Comparison of ENCODE assay signal across 15 cellular contexts in the genomic region with DNA sequence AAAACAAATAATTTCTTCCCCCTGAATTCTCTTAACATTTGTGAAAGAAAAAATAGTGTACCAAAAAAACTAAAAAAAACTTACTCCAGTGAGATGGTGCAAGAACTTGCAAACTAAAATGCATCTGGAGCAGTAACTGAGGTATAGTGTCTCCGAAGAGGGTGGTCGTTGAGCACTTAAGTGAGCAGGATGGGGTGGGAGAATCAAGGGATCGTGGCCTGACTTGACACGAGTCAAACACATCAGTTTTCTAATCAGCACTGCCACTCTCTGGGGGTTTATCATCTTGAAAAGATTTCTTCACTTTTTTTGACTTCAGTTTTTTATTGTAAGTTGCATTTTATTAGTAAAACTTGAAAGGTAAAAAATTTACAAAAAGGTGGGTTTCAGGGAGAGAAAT. TPM values are rescaled to one million over a fixed set of nuclear protein-coding genes. Genes with fewer than 3 reads are reported as not detected.
DNase-seq lines count a peak whose midpoint lies in the region; ATAC-seq and TF ChIP-seq lines count a peak whose summit lies in the region.
"Had no signal": no experiment of that assay in that cellular context is flagged by ENCODE, and none has a peak within 500 bp of the region (broad histone marks: within the 10 kb centered on the region; RNA-seq: fewer than 3 reads in every experiment).

No MANE protein-coding gene starts in this region.

- H3K4me2 ChIP-seq in H9 (ENCODE audit: insufficient read depth, insufficient read length, low read length), result peak overlapping the region; percentile 43

- no peak overlapping the region for H2BK20ac ChIP-seq in H9 (ENCODE audit: low read depth, low read length, poor library complexity, severe bottlenecking)

- no peak overlapping the region for H2AFZ ChIP-seq in H9 (ENCODE audit: low read length)

- ATAC-seq in CD8-positive, alpha-beta T cell, result no peak
- ATAC-seq in GM18520 (IDR thresholded peaks at IDR 0.05; ENCODE audit: unreplicated experiment), result no peak
- no peak for ATAC-seq in activated T-helper 17 cell treated with anti-CD3 and anti-CD28 coated beads, Interleukin-2, amount 50 U/mL, for 72 hours (replicated peaks)
- ATAC-seq: left lobe of liver; natural killer cell treated with Interleukin-12 subunit alpha and Interleukin-12 subunit beta and Interleukin-15 and Interleukin-18, amount 100 ng/mL, for 72 hours; right cardiac atrium had no signal

- TF ChIP-seq CTCF in CD8-positive, alpha-beta T cell (IDR thresholded peaks at IDR 0.05), result no peak
- TF ChIP-seq CTCF in H9 (conservative IDR thresholded peaks at IDR 0.05), result no peak

- H3K23ac ChIP-seq in H9 (ENCODE audit: insufficient read length, low read depth, low read length), result no peak overlapping the region

- peak overlapping the region; percentile 32 for H3K4me3 Mint-ChIP-seq in CD8-positive, alpha-beta T cell
- peak overlapping the region; percentile 41 to 68 for H3K4me3 Mint-ChIP-seq in H9
- peak overlapping the region; percentile 6 for H3K4me3 Mint-ChIP-seq in activated CD4-positive, alpha-beta memory T cell treated with anti-CD3 and anti-CD28 coated beads for 36 hours
- no peak overlapping the region for H3K4me3 Mint-ChIP-seq in activated T-helper 17 cell treated with anti-CD3 and anti-CD28 coated beads, Interleukin-2, amount 50 U/mL, for 72 hours

- H3K36me3 ChIP-seq in CD8-positive, alpha-beta T cell (ENCODE audit: insufficient read depth, low read length), result no peaks in the 10 kb centered on the region
- peaks cover 8% of the 10 kb centered on the region; the same call in 1 of the 2 replicates for H3K36me3 ChIP-seq in iPS-20b (ENCODE audit: insufficient read depth, low read depth, low read length)
- H3K36me3 ChIP-seq: upper lobe of left lung had no signal

- no peak overlapping the region for H3K4me3 ChIP-seq in CD8-positive, alpha-beta T cell (ENCODE audit: low read depth, low read length)
- H3K4me3 ChIP-seq in iPS-20b (ENCODE audit: low read length), result peak overlapping the region; percentile 85
- H3K4me3 ChIP-seq: upper lobe of left lung had no signal

- H3K27ac ChIP-seq in CD8-positive, alpha-beta T cell (ENCODE audit: low read depth, low read length), result no peak overlapping the region
- H3K27ac ChIP-seq in H9 (ENCODE audit: insufficient read length, low read depth, low read length), result no peak overlapping the region
- H3K27ac ChIP-seq in iPS-20b (ENCODE audit: low read length), result no peak overlapping the region
- H3K27ac ChIP-seq: upper lobe of left lung had no signal

- CTCF ChIA-PET in CD8-positive, alpha-beta T cell (lab: Charles Lee), result no interaction called here
- CTCF ChIA-PET in activated CD4-positive, alpha-beta memory T cell treated with anti-CD3 and anti-CD28 coated beads for 36 hours (lab: Charles Lee), result no interaction called here

- no peak for DNase-seq in CD8-positive, alpha-beta T cell
- DNase-seq in H9, result no peak
- DNase-seq in activated CD4-positive, alpha-beta memory T cell treated with anti-CD3 and anti-CD28 coated beads for 36 hours, result no peak
- no peak for DNase-seq in hypothalamus (lab: John Stamatoyannopoulos, UW)
- DNase-seq in posterior vena cava (ENCODE audit: low spot score), result no peak
- DNase-seq: head of caudate nucleus; NCI-H1092 treated with DMSO at 0.1 percent for 48 hours; right cardiac atrium; stimulated activated CD8-positive, alpha-beta memory T cell treated with anti-CD3 and anti-CD28 coated beads, Interleukin-4, amount 100 ng/mL, for 48 hours; upper lobe of left lung had no signal

- peaks cover 8% of the 10 kb centered on the region for H3K36me3 Mint-ChIP-seq in CD8-positive, alpha-beta T cell
- peaks cover 6 to 30% (median 8%) of the 10 kb centered on the region in 3 experiments for H3K36me3 Mint-ChIP-seq in H9 (ENCODE audit: insufficient read depth in 1 of 3, low read depth in 3 of 3)
- H3K36me3 Mint-ChIP-seq in activated CD4-positive, alpha-beta memory T cell treated with anti-CD3 and anti-CD28 coated beads for 36 hours, result peaks cover 14% of the 10 kb centered on the region
- H3K36me3 Mint-ChIP-seq in activated T-helper 17 cell treated with anti-CD3 and anti-CD28 coated beads, Interleukin-2, amount 50 U/mL, for 72 hours (ENCODE audit: low read depth), result peaks cover 9% of the 10 kb centered on the region
- H3K36me3 Mint-ChIP-seq: natural killer cell treated with Interleukin-12 subunit alpha and Interleukin-12 subunit beta and Interleukin-15 and Interleukin-18, amount 100 ng/mL, for 72 hours had no signal

- no peaks in the 10 kb centered on the region for H4K20me1 ChIP-seq in H9 (ENCODE audit: control insufficient read depth, insufficient read depth, insufficient read length)

- no CpG with 5 or more reads among the region's 4 CpGs for WGBS in H9 (ENCODE audit: extremely low coverage, insufficient read length, low lambda C conversion rate)

- no peak overlapping the region for H3K4ac ChIP-seq in H9 (ENCODE audit: low read depth, low read length)

- no peak overlapping the region for H4K91ac ChIP-seq in H9 (ENCODE audit: insufficient read length, low read depth, low read length)

- peaks cover 6% of the 10 kb centered on the region for H3K23me2 ChIP-seq in H9 (ENCODE audit: insufficient read length, low read depth, low read length, poor library complexity, severe bottlenecking)

- H3K4me1 ChIP-seq in CD8-positive, alpha-beta T cell (ENCODE audit: insufficient read depth, low read length), result peaks cover 30% of the 10 kb centered on the region
- no peaks in the 10 kb centered on the region; the same call in 1 of the 2 replicates for H3K4me1 ChIP-seq in H9 (ENCODE audit: insufficient read depth, low read length)
- peaks cover 15% of the 10 kb centered on the region; the same call in 1 of the 2 replicates for H3K4me1 ChIP-seq in iPS-20b (ENCODE audit: insufficient read depth, low read length)

- H3K27me3 Mint-ChIP-seq in CD8-positive, alpha-beta T cell (ENCODE audit: low read depth), result no peaks in the 10 kb centered on the region
- no peaks in the 10 kb centered on the region for H3K27me3 Mint-ChIP-seq in H9 (ENCODE audit: low read depth)
- H3K27me3 Mint-ChIP-seq in activated CD4-positive, alpha-beta memory T cell treated with anti-CD3 and anti-CD28 coated beads for 36 hours, result no peaks in the 10 kb centered on the region
- H3K27me3 Mint-ChIP-seq in activated T-helper 17 cell treated with anti-CD3 and anti-CD28 coated beads, Interleukin-2, amount 50 U/mL, for 72 hours, result no peaks in the 10 kb centered on the region
- H3K27me3 Mint-ChIP-seq: natural killer cell treated with Interleukin-12 subunit alpha and Interleukin-12 subunit beta and Interleukin-15 and Interleukin-18, amount 100 ng/mL, for 72 hours had no signal

- no peak overlapping the region for H3K14ac ChIP-seq in H9 (ENCODE audit: insufficient read depth, low read length)

- H3K9ac ChIP-seq in H9 (ENCODE audit: extremely low read depth, insufficient read length, low read length) (no peak overlapping the region), iPS-20b (ENCODE audit: low read depth, low read length) (peak overlapping the region; percentile 39; the same call in 1 of the 2 replicates)

- intact Hi-C loops in CD8-positive, alpha-beta T cell (cut with DNase I, micrococcal nuclease), result loop anchor here (10.0 kb wide), 2 partner anchors 341 to 1001 kb away; a partner anchor contains a TSS
- intact Hi-C loops in activated CD4-positive, alpha-beta memory T cell treated with anti-CD3 and anti-CD28 coated beads for 36 hours (cut with micrococcal nuclease), result loop anchor here (10.0 kb wide), 1 partner anchor 469 kb away; a partner anchor contains a TSS
- intact Hi-C loops in posterior vena cava (cut with DNase I), result no loop called here

- no peak overlapping the region for H3T11ph ChIP-seq in H9 (ENCODE audit: low read length)

- no peaks in the 10 kb centered on the region for H3K27me3 ChIP-seq in CD8-positive, alpha-beta T cell (ENCODE audit: insufficient read depth, low read length)
- no peaks in the 10 kb centered on the region for H3K27me3 ChIP-seq in H9 (ENCODE audit: insufficient read depth, low read length)
- H3K27me3 ChIP-seq in iPS-20b (ENCODE audit: insufficient read depth, low read length), result no peaks in the 10 kb centered on the region
- H3K27me3 ChIP-seq: upper lobe of left lung had no signal

- no peak overlapping the region for H3K27ac Mint-ChIP-seq in CD8-positive, alpha-beta T cell
- H3K27ac Mint-ChIP-seq in H9, result peak overlapping the region in 1 of 3 experiments; percentile 53; a peak in 4 of 7 replicates
- H3K27ac Mint-ChIP-seq in activated CD4-positive, alpha-beta memory T cell treated with anti-CD3 and anti-CD28 coated beads for 36 hours, result no peak overlapping the region
- no peak overlapping the region for H3K27ac Mint-ChIP-seq in activated T-helper 17 cell treated with anti-CD3 and anti-CD28 coated beads, Interleukin-2, amount 50 U/mL, for 72 hours

- no peak overlapping the region for H4K5ac ChIP-seq in H9 (ENCODE audit: insufficient read length, low read depth, low read length)

- POLR2A ChIA-PET in CD8-positive, alpha-beta T cell (lab: Charles Lee), result interaction anchor here (2.3 kb wide), 1 partner anchor 9 kb away, joined by 6 read pairs; no protein-coding TSS in a partner anchor
- POLR2A ChIA-PET in activated CD4-positive, alpha-beta memory T cell treated with anti-CD3 and anti-CD28 coated beads for 36 hours (lab: Charles Lee), result no interaction called here

- H2BK15ac ChIP-seq in H9 (ENCODE audit: low read depth, low read length), result no peak overlapping the region

- H3K56ac ChIP-seq in H9 (ENCODE audit: insufficient read length, low read depth, low read length), result no peak overlapping the region

- no peaks in the 10 kb centered on the region for H3K9me3 Mint-ChIP-seq in CD8-positive, alpha-beta T cell
- H3K9me3 Mint-ChIP-seq in H9, result peaks cover 0 to 18% of the 10 kb centered on the region in 2 experiments
- H3K9me3 Mint-ChIP-seq in activated CD4-positive, alpha-beta memory T cell treated with anti-CD3 and anti-CD28 coated beads for 36 hours, result peaks cover 5% of the 10 kb centered on the region
- no peaks in the 10 kb centered on the region for H3K9me3 Mint-ChIP-seq in activated T-helper 17 cell treated with anti-CD3 and anti-CD28 coated beads, Interleukin-2, amount 50 U/mL, for 72 hours
- H3K9me3 Mint-ChIP-seq: natural killer cell treated with Interleukin-12 subunit alpha and Interleukin-12 subunit beta and Interleukin-15 and Interleukin-18, amount 100 ng/mL, for 72 hours had no signal

- H2AK5ac ChIP-seq in H9 (ENCODE audit: insufficient read length, low read length), result no peak overlapping the region

- H2BK12ac ChIP-seq in H9 (ENCODE audit: insufficient read length, low read depth, low read length), result no peak overlapping the region

- peaks cover 63% of the 10 kb centered on the region for H3K4me1 Mint-ChIP-seq in CD8-positive, alpha-beta T cell (ENCODE audit: low read depth)
- H3K4me1 Mint-ChIP-seq in H9, result peaks cover 35 to 48% of the 10 kb centered on the region in 2 experiments
- H3K4me1 Mint-ChIP-seq in activated CD4-positive, alpha-beta memory T cell treated with anti-CD3 and anti-CD28 coated beads for 36 hours (ENCODE audit: low read depth), result peaks cover 47% of the 10 kb centered on the region
- peaks cover 18% of the 10 kb centered on the region for H3K4me1 Mint-ChIP-seq in activated T-helper 17 cell treated with anti-CD3 and anti-CD28 coated beads, Interleukin-2, amount 50 U/mL, for 72 hours

- H3K79me2 ChIP-seq in H9 (ENCODE audit: insufficient read depth, low read length), result peaks cover 39% of the 10 kb centered on the region

- no peak overlapping the region for H2BK5ac ChIP-seq in H9 (ENCODE audit: insufficient read length, low read length)

- H4K8ac ChIP-seq in H9 (replicated peaks; ENCODE audit: insufficient read length, low read depth, low read length), result no peak overlapping the region

- H2BK120ac ChIP-seq in H9 (ENCODE audit: low read depth, low read length, poor library complexity, severe bottlenecking), result no peak overlapping the region

- H3K9me3 ChIP-seq in CD8-positive, alpha-beta T cell (ENCODE audit: low read length), result no peaks in the 10 kb centered on the region
- no peaks in the 10 kb centered on the region for H3K9me3 ChIP-seq in H9 (ENCODE audit: control insufficient read depth, low read depth, low read length)
- no peaks in the 10 kb centered on the region for H3K9me3 ChIP-seq in iPS-20b (ENCODE audit: insufficient read depth, low read depth, low read length)

- peaks cover 6% of the 10 kb centered on the region for H3K79me1 ChIP-seq in H9 (ENCODE audit: insufficient read depth, low read depth, low read length, poor library complexity, severe bottlenecking)

- no peak overlapping the region for H3K18ac ChIP-seq in H9 (ENCODE audit: insufficient read length, low read depth, low read length)

RNA-seq across cellular contexts. Expression of a gene that starts 2.5 kb away (rescaled TPM):
- 1 to 10 TPM; 8.7 to 9.9 TPM for total RNA-seq in CD8-positive, alpha-beta T cell
- total RNA-seq in H9 (2021), result 17.9 TPM in 2 replicates
- total RNA-seq in activated CD4-positive, alpha-beta memory T cell treated with anti-CD3 and anti-CD28 coated beads for 36 hours, result 10 to 100 TPM in 1 of 2 experiments, 1 to 10 TPM in 1; 9.6 to 10.9 TPM
- total RNA-seq in activated T-helper 17 cell treated with anti-CD3 and anti-CD28 coated beads, Interleukin-2, amount 50 U/mL, for 72 hours, result 10 to 100 TPM in 1 of 2 donors, 1 to 10 TPM in 1; 9.1 to 13.6 TPM
- total RNA-seq in posterior vena cava, result 1 to 10 TPM; 4.5 to 8.0 TPM

Comparison
In these comparisons a context has a peak if more than half of its experiments do, and no peak if none do; other contexts are left out.
1. intact Hi-C loops: an anchor here in CD8-positive, alpha-beta T cell (10.0 kb wide) and activated CD4-positive, alpha-beta memory T cell treated with anti-CD3 and anti-CD28 coated beads for 36 hours (10.0 kb wide); none called in posterior vena cava.